ENCODE assay signal across 8 cellular contexts in genomic region chr1:43358746-43359693, GRCh38. TPM values are rescaled to one million over a fixed set of nuclear protein-coding genes. Genes with fewer than 3 reads are reported as not detected.
DNase-seq lines count a peak whose midpoint lies in the region; TF ChIP-seq lines count a peak whose summit lies in the region.

Gene CDC20, plus strand, starts transcription at chr1:43358981. Its CDS starts 235 bp downstream, at chr1:43359216.

- peaks cover 34% of the 10 kb centered on the region for H3K79me2 ChIP-seq in MM.1S (ENCODE audit: low read length)
- peaks cover 6% of the 10 kb centered on the region for H3K79me2 ChIP-seq in neural cell (replicated peaks; ENCODE audit: insufficient read depth, low read length)

- H3K27me3 ChIP-seq in HAP-1 (ENCODE audit: low read depth) (no peaks in the 10 kb centered on the region), MM.1S (replicated peaks; ENCODE audit: insufficient read depth, low read length) (no peaks in the 10 kb centered on the region), neural cell (ENCODE audit: insufficient read depth, low read depth, low read length) (no peaks in the 10 kb centered on the region), stomach (no peaks in the 10 kb centered on the region)

- no peaks in the 10 kb centered on the region for H3K9me3 ChIP-seq in ES-I3 (ENCODE audit: control insufficient read depth, insufficient read depth, low read length)
- H3K9me3 ChIP-seq in HAP-1: no peaks in the 10 kb centered on the region
- no peaks in the 10 kb centered on the region for H3K9me3 ChIP-seq in MM.1S (replicated peaks; ENCODE audit: insufficient read depth, low read length)
- no peaks in the 10 kb centered on the region for H3K9me3 ChIP-seq in neural cell (ENCODE audit: low read length)
- H3K9me3 ChIP-seq in stomach: no peaks in the 10 kb centered on the region

- H3K9ac ChIP-seq in ES-I3 (ENCODE audit: low read depth, low read length) (peak within 1 kb of the TSS; percentile 95), MM.1S (ENCODE audit: low read length) (peak within 1 kb of the TSS; percentile 87), neural cell (ENCODE audit: low read length) (peak within 1 kb of the TSS; percentile 68)

- in situ Hi-C loops in HAP-1 (cut with MboI; ENCODE audit: low sequenced_read_pairs): no loop called here

- peaks cover 34% of the 10 kb centered on the region for H3F3A ChIP-seq in MM.1S (ENCODE audit: insufficient read depth, low read length)
- H3F3A ChIP-seq in neural cell (ENCODE audit: insufficient read depth, low read length, poor library complexity, severe bottlenecking): no peaks in the 10 kb centered on the region

- H3K36me3 ChIP-seq in ES-I3 (ENCODE audit: insufficient read depth, low read length): peaks cover 23% of the 10 kb centered on the region
- H3K36me3 ChIP-seq in HAP-1 (replicated peaks): peaks cover 52% of the 10 kb centered on the region
- H3K36me3 ChIP-seq in MM.1S (replicated peaks; ENCODE audit: insufficient read depth, low read length): peaks cover 9% of the 10 kb centered on the region
- no peaks in the 10 kb centered on the region for H3K36me3 ChIP-seq in neural cell (ENCODE audit: insufficient read depth, low read length)
- peaks cover 24 to 42% (median 37%) of the 10 kb centered on the region in 4 donors for H3K36me3 ChIP-seq in stomach

- 1 to 4% (median 2%) methylated on average over 19 to 59 of the region's 59 CpGs for WGBS in stomach, 5 donors

- intact Hi-C loops in stomach (cut with DNase I; ENCODE audit: low total_unique reads): no loop called here

- no peaks in the 10 kb centered on the region for H4K20me1 ChIP-seq in MM.1S (ENCODE audit: insufficient read depth, low read length)
- no peaks in the 10 kb centered on the region for H4K20me1 ChIP-seq in neural cell (ENCODE audit: insufficient read depth)

- TF ChIP-seq POLR2A in stomach (IDR thresholded peaks at IDR 0.05): no peak

- peaks cover 4% of the 10 kb centered on the region; the same call in 1 of the 2 replicates for H3K4me1 ChIP-seq in ES-I3 (ENCODE audit: insufficient read depth, low read length)
- peaks cover 17% of the 10 kb centered on the region for H3K4me1 ChIP-seq in HAP-1
- H3K4me1 ChIP-seq in MM.1S (ENCODE audit: low read length): peaks cover 18% of the 10 kb centered on the region
- peaks cover 6 to 49% (median 23%) of the 10 kb centered on the region in 4 donors for H3K4me1 ChIP-seq in stomach

- no peak for TF ChIP-seq EP300 in neural cell (conservative IDR thresholded peaks at IDR 0.05; ENCODE audit: poor library complexity, severe bottlenecking)
- TF ChIP-seq EP300 in stomach (IDR thresholded peaks at IDR 0.05): no peak

- peak within 1 kb of the TSS; percentile 76; the same call in 1 of the 2 replicates for H3K27ac ChIP-seq in MM.1S (ENCODE audit: low read length)
- H3K27ac ChIP-seq in neural cell (ENCODE audit: low read length): peak within 1 kb of the TSS; percentile 31
- peak within 1 kb of the TSS; percentile 85 to 98 (median 91) for H3K27ac ChIP-seq in stomach

- H3K9me2 ChIP-seq in MM.1S (replicated peaks; ENCODE audit: insufficient read depth, low read length) (no peaks in the 10 kb centered on the region), neural cell (ENCODE audit: insufficient read depth, low read length) (no peaks in the 10 kb centered on the region)

- H3K4me2 ChIP-seq in MM.1S (ENCODE audit: low read depth, low read length): peak within 1 kb of the TSS; percentile 92
- H3K4me2 ChIP-seq in neural cell (ENCODE audit: low read length): peak within 1 kb of the TSS; percentile 100

- TF ChIP-seq RAD21 in neural cell (conservative IDR thresholded peaks at IDR 0.05): no peak

- H3K4me3 ChIP-seq in HAP-1: peak within 1 kb of the TSS; percentile 88
- H3K4me3 ChIP-seq in MM.1S (ENCODE audit: low read length): peak within 1 kb of the TSS; percentile 89
- H3K4me3 ChIP-seq in neural cell (ENCODE audit: low read length): peak within 1 kb of the TSS; percentile 93
- peak within 1 kb of the TSS; percentile 56 to 70 (median 64) for H3K4me3 ChIP-seq in stomach

- TF ChIP-seq CTCF in MM.1S (IDR thresholded peaks at IDR 0.05; ENCODE audit: low read length): no peak
- TF ChIP-seq CTCF in neural cell (IDR thresholded peaks at IDR 0.05; ENCODE audit: poor library complexity, severe bottlenecking): no peak
- no peak for TF ChIP-seq CTCF in stomach (IDR thresholded peaks at IDR 0.05)

- H2AFZ ChIP-seq in MM.1S (ENCODE audit: low read length) (peak within 1 kb of the TSS; percentile 98), neural cell (ENCODE audit: low read depth, low read length) (peak within 1 kb of the TSS; percentile 98)

- DNase-seq in HAP-1 (ENCODE audit: low spot score in 2 of 2): peak; percentile 98 to 100
- DNase-seq in MM.1S: peak; percentile 99
- DNase-seq in SIG-M5 (lab: John Stamatoyannopoulos, UW): peak; percentile 82
- DNase-seq in activated gamma-delta T cell (lab: John Stamatoyannopoulos, UW): peak; percentile 79
- peak; percentile 90 for DNase-seq in fibroblast of the conjunctiva (ENCODE audit: low read depth)
- peak; percentile 100 for DNase-seq in stomach

TF ChIP-seq in neural cell, 6 proteins besides CTCF, POLR2A, EP300 and RAD21:
- TF ChIP-seq REST (IDR thresholded peaks at IDR 0.05; ENCODE audit: borderline replicate concordance) (no peak), MXI1 (conservative IDR thresholded peaks at IDR 0.05; ENCODE audit: poor library complexity, severe bottlenecking) (peak; percentile 100), TAF1 (IDR thresholded peaks at IDR 0.05; ENCODE audit: low read depth) (peak; percentile 56)

RNA-seq across cellular contexts. Expression of gene CDC20, which starts in this region (rescaled TPM):
- polyA plus RNA-seq in neural cell: 2.8 and 5.7 TPM in 2 replicates
- polyA minus RNA-seq in neural cell: 1.5 and 3.2 TPM in 2 replicates
- total RNA-seq in stomach: 10 to 100 TPM in 2 of 5 donors, 1 to 10 TPM in 3; 1.8 to 22.3 (median 7.9) TPM
- polyA plus RNA-seq in stomach: 10 to 100 TPM; 11.1 to 31.4 (median 11.3) TPM

Comparison
In these comparisons a context has a peak if more than half of its experiments do, and no peak if none do; other contexts are left out.
1. Peak in every context shown above with its lines: DNase-seq, H3K4me3 ChIP-seq and H3K27ac ChIP-seq.
2. H3K27ac ChIP-seq: peak in every context shown above with its lines; median percentile 91 in stomach; 76 in MM.1S; 31 in neural cell.